1 cellular context compared by ENCODE assay signal in genomic region chr19:29694669-29695627, GRCh38.
TF ChIP-seq lines count a peak whose summit lies in the region.

No MANE protein-coding gene starts in this region.

TF ChIP-seq in HepG2, 621 proteins besides CTCF, POLR2A, EP300 and RAD21 (continued from another document):
- TF ChIP-seq HNF1A (IDR thresholded peaks at IDR 0.05; ENCODE audit: low read depth) = no peak
- TF ChIP-seq HNF1A (CRISPR knock-in tag; IDR thresholded peaks at IDR 0.05; ENCODE audit: borderline replicate concordance) = peak; percentile 27; the same call in 1 of the 2 replicates
- TF ChIP-seq AKNA (CRISPR knock-in tag; IDR thresholded peaks at IDR 0.05; ENCODE audit: borderline replicate concordance) = no peak
- TF ChIP-seq ZNF331 (CRISPR knock-in tag; IDR thresholded peaks at IDR 0.05) = peak; percentile 60; the same call in 1 of the 2 replicates
- no peak for TF ChIP-seq TP53 (CRISPR knock-in tag; conservative IDR thresholded peaks at IDR 0.05)
- TF ChIP-seq PHF8 (CRISPR knock-in tag; IDR thresholded peaks at IDR 0.05) = peak; percentile 42; the same call in 1 of the 2 replicates
